8 cellular contexts compared by ENCODE assay signal in the genomic region with DNA sequence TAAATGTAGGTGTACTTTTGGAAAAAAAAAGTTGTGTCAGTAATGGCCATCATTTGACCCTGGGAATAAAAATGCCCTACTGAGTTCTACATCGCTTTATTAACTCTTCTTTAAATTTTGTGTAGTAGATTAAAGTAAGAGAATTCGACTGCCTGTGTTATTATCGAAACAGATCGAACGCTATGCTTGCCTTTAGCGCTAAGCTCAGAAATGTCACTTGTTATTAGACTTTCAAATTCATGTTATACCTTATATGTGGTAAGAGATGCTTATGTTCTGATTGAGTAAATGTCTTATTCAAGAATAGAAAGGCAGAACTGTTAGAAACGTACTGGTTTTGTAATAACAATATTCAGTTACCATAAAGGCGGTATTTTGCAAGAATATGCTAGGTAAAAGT. TPM values are rescaled to one million over a fixed set of nuclear protein-coding genes. Genes with fewer than 3 reads are reported as not detected.
DNase-seq lines count a peak whose midpoint lies in the region; ATAC-seq and TF ChIP-seq lines count a peak whose summit lies in the region.

No MANE protein-coding gene starts in this region.

- H2AFZ ChIP-seq in H9 (ENCODE audit: low read length): no peak overlapping the region

- peak overlapping the region; percentile 98 for H3K9ac ChIP-seq in H9 (ENCODE audit: extremely low read depth, insufficient read length, low read length)

- no peak overlapping the region for H2BK12ac ChIP-seq in H9 (ENCODE audit: insufficient read length, low read depth, low read length)

- peak overlapping the region; percentile 84 for H3K4me3 ChIP-seq in fibroblast of villous mesenchyme (ENCODE audit: low read depth, low read length)
- peak overlapping the region; percentile 75 to 95 (median 92) for H3K4me3 ChIP-seq in gastrocnemius medialis

- DNase-seq in H9 (no peak), WTC11 (ENCODE audit: low spot score) (no peak), fibroblast of villous mesenchyme (ENCODE audit: low read depth) (no peak), gastrocnemius medialis (no peak), NCI-H1436 (lab: John Stamatoyannopoulos, UW) (no peak), KG1 (lab: John Stamatoyannopoulos, UW) (no peak)
- DNase-seq in stimulated activated CD4-positive, alpha-beta T cell treated with anti-CD3 and anti-CD28 coated beads, Interleukin-4, amount 100 ng/mL, for 4 hours: no peak

- H3K4ac ChIP-seq in H9 (ENCODE audit: low read depth, low read length): no peak overlapping the region

- H3K27me3 ChIP-seq in H9 (ENCODE audit: insufficient read depth, low read length): no peaks in the 10 kb centered on the region
- no peaks in the 10 kb centered on the region for H3K27me3 ChIP-seq in gastrocnemius medialis

- POLR2A ChIA-PET in WTC11 (lab: Charles Lee): interaction anchor here (2.0 to 3.3 kb wide), 3 partner anchors 18 to 255 kb away, joined by 5 to 14 read pairs (median 11); a partner anchor contains a TSS

- CTCF ChIA-PET in WTC11 (lab: Charles Lee): interaction anchor here (1.0 kb wide), 1 partner anchor 144 kb away, joined by 4 read pairs; no protein-coding TSS in a partner anchor

- H3K23ac ChIP-seq in H9 (ENCODE audit: insufficient read length, low read depth, low read length): no peak overlapping the region

- WGBS in H9 (ENCODE audit: extremely low coverage, insufficient read length, low lambda C conversion rate): no CpG with 5 or more reads among the region's 8 CpGs

- in situ Hi-C loops in gastrocnemius medialis (cut with MboI; ENCODE audit: low sequenced_read_pairs in 4 of 4): no loop called here

- no peak overlapping the region for H3K56ac ChIP-seq in H9 (ENCODE audit: insufficient read length, low read depth, low read length)

- H3K4me1 ChIP-seq in H9 (ENCODE audit: insufficient read depth, low read length) (no peaks in the 10 kb centered on the region), gastrocnemius medialis (peaks cover 49 to 53% of the 10 kb centered on the region in 2 donors)

- peak overlapping the region; percentile 99 for H3K4me2 ChIP-seq in H9 (ENCODE audit: insufficient read depth, insufficient read length, low read length)

- no peak overlapping the region for H3K18ac ChIP-seq in H9 (ENCODE audit: insufficient read length, low read depth, low read length)

- H2BK5ac ChIP-seq in H9 (ENCODE audit: insufficient read length, low read length): no peak overlapping the region

- H3K4me1 Mint-ChIP-seq in H9: peaks cover 52 to 58% of the 10 kb centered on the region in 2 experiments
- H3K4me1 Mint-ChIP-seq in WTC11: peaks cover 55% of the 10 kb centered on the region

- TF ChIP-seq POLR2A in gastrocnemius medialis (IDR thresholded peaks at IDR 0.05): no peak

- H3K9me3 Mint-ChIP-seq in H9 (peaks cover 2% of the 10 kb centered on the region in 2 experiments; a peak in 2 of 5 replicates), WTC11 (no peaks in the 10 kb centered on the region)

- H3T11ph ChIP-seq in H9 (ENCODE audit: low read length): no peak overlapping the region

- H3K36me3 ChIP-seq in gastrocnemius medialis: no peaks in the 10 kb centered on the region

- H4K20me1 ChIP-seq in H9 (ENCODE audit: control insufficient read depth, insufficient read depth, insufficient read length): no peaks in the 10 kb centered on the region

- H3K23me2 ChIP-seq in H9 (ENCODE audit: insufficient read length, low read depth, low read length, poor library complexity, severe bottlenecking): peaks cover 14% of the 10 kb centered on the region

- H3K36me3 Mint-ChIP-seq in H9 (ENCODE audit: insufficient read depth in 1 of 3, low read depth in 3 of 3) (peaks cover 33 to 56% (median 51%) of the 10 kb centered on the region in 3 experiments), WTC11 (peaks cover 45% of the 10 kb centered on the region)

- TF ChIP-seq CTCF in H9 (conservative IDR thresholded peaks at IDR 0.05) (no peak), WTC11 (IDR thresholded peaks at IDR 0.05) (no peak), fibroblast of villous mesenchyme (IDR thresholded peaks at IDR 0.05; ENCODE audit: insufficient read depth, low read depth, low read length) (no peak), gastrocnemius medialis (IDR thresholded peaks at IDR 0.05 in 4 of 5, conservative IDR thresholded peaks at IDR 0.05 in 1 of 5) (no peak)

- H3K27me3 Mint-ChIP-seq in H9 (ENCODE audit: low read depth) (no peaks in the 10 kb centered on the region), WTC11 (ENCODE audit: low read depth) (no peaks in the 10 kb centered on the region)

- H3K9me3 ChIP-seq in H9 (ENCODE audit: control insufficient read depth, low read depth, low read length) (no peaks in the 10 kb centered on the region), gastrocnemius medialis (no peaks in the 10 kb centered on the region)

- no peak overlapping the region for H4K5ac ChIP-seq in H9 (ENCODE audit: insufficient read length, low read depth, low read length)

- H3K79me1 ChIP-seq in H9 (ENCODE audit: insufficient read depth, low read depth, low read length, poor library complexity, severe bottlenecking): no peaks in the 10 kb centered on the region

- no peak overlapping the region; the same call in 1 of the 2 replicates for H3K14ac ChIP-seq in H9 (ENCODE audit: insufficient read depth, low read length)

- H3K79me2 ChIP-seq in H9 (ENCODE audit: insufficient read depth, low read length): peaks cover 44% of the 10 kb centered on the region

- H3K4me3 Mint-ChIP-seq in H9 (peak overlapping the region; percentile 99 to 100), WTC11 (peak overlapping the region; percentile 100)

- no peak overlapping the region for H2BK15ac ChIP-seq in H9 (ENCODE audit: low read depth, low read length)

- ATAC-seq in WTC11 (no peak), gastrocnemius medialis (no peak), GM21423 (IDR thresholded peaks at IDR 0.05; ENCODE audit: unreplicated experiment) (no peak)

- H2BK20ac ChIP-seq in H9 (ENCODE audit: low read depth, low read length, poor library complexity, severe bottlenecking): no peak overlapping the region

- H2BK120ac ChIP-seq in H9 (ENCODE audit: low read depth, low read length, poor library complexity, severe bottlenecking): no peak overlapping the region

- no peak overlapping the region for H2AK5ac ChIP-seq in H9 (ENCODE audit: insufficient read length, low read length)

- H3K27ac ChIP-seq in H9 (ENCODE audit: insufficient read length, low read depth, low read length) (peak overlapping the region; percentile 72), gastrocnemius medialis (peak overlapping the region; percentile 94 to 99 (median 98))

- H3K27ac Mint-ChIP-seq in H9: peak overlapping the region; percentile 98 to 99 (median 99); a peak in 3 of 7 replicates
- H3K27ac Mint-ChIP-seq in WTC11: peak overlapping the region; percentile 97

- H4K8ac ChIP-seq in H9 (replicated peaks; ENCODE audit: insufficient read length, low read depth, low read length): no peak overlapping the region

- intact Hi-C loops in gastrocnemius medialis (cut with DNase I; ENCODE audit: low total_unique reads): loop anchor here (2.0 to 10.0 kb wide), 6 partner anchors 131 to 1212 kb away; a partner anchor contains a TSS

- no peak overlapping the region for H4K91ac ChIP-seq in H9 (ENCODE audit: insufficient read length, low read depth, low read length)

TF ChIP-seq in WTC11, 78 proteins besides CTCF, POLR2A, EP300 and RAD21:
- TF ChIP-seq, protein P1, sequence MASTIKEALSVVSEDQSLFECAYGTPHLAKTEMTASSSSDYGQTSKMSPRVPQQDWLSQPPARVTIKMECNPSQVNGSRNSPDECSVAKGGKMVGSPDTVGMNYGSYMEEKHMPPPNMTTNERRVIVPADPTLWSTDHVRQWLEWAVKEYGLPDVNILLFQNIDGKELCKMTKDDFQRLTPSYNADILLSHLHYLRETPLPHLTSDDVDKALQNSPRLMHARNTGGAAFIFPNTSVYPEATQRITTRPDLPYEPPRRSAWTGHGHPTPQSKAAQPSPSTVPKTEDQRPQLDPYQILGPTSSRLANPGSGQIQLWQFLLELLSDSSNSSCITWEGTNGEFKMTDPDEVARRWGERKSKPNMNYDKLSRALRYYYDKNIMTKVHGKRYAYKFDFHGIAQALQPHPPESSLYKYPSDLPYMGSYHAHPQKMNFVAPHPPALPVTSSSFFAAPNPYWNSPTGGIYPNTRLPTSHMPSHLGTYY (CRISPR knock-in tag; IDR thresholded peaks at IDR 0.05): no peak
- TF ChIP-seq, protein P2, sequence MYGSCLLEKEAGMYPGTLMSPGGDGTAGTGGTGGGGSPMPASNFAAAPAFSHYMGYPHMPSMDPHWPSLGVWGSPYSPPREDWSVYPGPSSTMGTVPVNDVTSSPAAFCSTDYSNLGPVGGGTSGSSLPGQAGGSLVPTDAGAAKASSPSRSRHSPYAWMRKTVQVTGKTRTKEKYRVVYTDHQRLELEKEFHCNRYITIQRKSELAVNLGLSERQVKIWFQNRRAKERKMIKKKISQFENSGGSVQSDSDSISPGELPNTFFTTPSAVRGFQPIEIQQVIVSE (CRISPR knock-in tag; IDR thresholded peaks at IDR 0.05; ENCODE audit: borderline replicate concordance): no peak
- TF ChIP-seq RORB (CRISPR knock-in tag; IDR thresholded peaks at IDR 0.05) (no peak), ETV6 (CRISPR knock-in tag; IDR thresholded peaks at IDR 0.05) (no peak), SP1 (CRISPR knock-in tag; conservative IDR thresholded peaks at IDR 0.05) (no peak)

RNA-seq across cellular contexts. Expression of a gene that starts 1.4 kb away (rescaled TPM):
- total RNA-seq in H9 (2021) (848 and 883 TPM in 2 replicates), WTC11 (2021) (543 to 626 TPM (median 606 TPM) in 3 replicates), fibroblast of villous mesenchyme (148 and 221 TPM in 2 replicates), gastrocnemius medialis (100 to 1,000 TPM; 398 to 784 (median 580) TPM)
